ENCODE assay signal across 1 cellular context in genomic region chr2:189797902-189798301, GRCh38.
TF ChIP-seq lines count a peak whose summit lies in the region.

No MANE protein-coding gene starts in this region.

TF ChIP-seq in HepG2, 621 proteins besides CTCF, POLR2A, EP300 and RAD21:
- TF ChIP-seq RFXAP (CRISPR knock-in tag; IDR thresholded peaks at IDR 0.05; ENCODE audit: borderline replicate concordance) (no peak), ZNF317 (CRISPR knock-in tag; IDR thresholded peaks at IDR 0.05) (peak; percentile 68; the same call in 1 of the 2 replicates)
